Comparison of ENCODE assay signal across 8 cellular contexts in the genomic region with DNA sequence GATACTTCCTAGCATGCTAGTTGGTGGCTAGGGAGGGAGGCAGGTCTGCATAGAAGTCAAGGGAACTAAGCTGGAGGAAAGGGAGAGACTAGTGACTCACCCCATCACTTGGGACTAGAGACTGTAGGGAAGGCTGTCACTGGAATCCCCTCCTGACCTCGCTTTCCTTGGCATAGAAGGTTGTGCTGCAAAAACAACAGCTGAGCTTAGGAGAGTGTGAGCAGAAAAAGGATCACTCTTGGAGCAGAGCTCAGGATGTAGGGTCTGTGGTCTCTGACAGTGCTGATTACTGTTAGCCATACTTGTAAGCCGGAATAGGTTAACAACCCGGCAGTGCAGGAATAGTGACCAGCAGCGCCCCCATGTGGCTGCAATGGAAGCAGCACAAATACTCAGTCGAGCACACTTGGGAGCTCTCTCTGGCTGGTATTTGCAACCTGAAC.
DNase-seq lines count a peak whose midpoint lies in the region; ATAC-seq and TF ChIP-seq lines count a peak whose summit lies in the region.

No MANE protein-coding gene starts in this region.

- in situ Hi-C loops in GM13976 (cut with MboI; ENCODE audit: low sequenced_read_pairs, unreplicated experiment), result no loop called here

- CTCF ChIA-PET in MCF 10A (lab: Yijun Ruan, JAX), result interaction anchor here (0.6 to 3.5 kb wide), 13 partner anchors 11 to 226 kb away, joined by 3 to 37 read pairs (median 5); no protein-coding TSS in a partner anchor

- BruUV-seq in MCF 10A (replicated peaks; lab: Mats Ljungman, UMichigan), result no TSS peak

- no peak for TF ChIP-seq POLR2A in breast epithelium (IDR thresholded peaks at IDR 0.05)

- H3K27ac Mint-ChIP-seq in MCF 10A (ENCODE audit: low read depth, unreplicated experiment), result no peak overlapping the region

- H3K4me3 ChIP-seq in breast epithelium, result no peak overlapping the region
- H3K4me3 ChIP-seq in fibroblast of pulmonary artery (replicated peaks; ENCODE audit: low read depth, low read length), result no peak overlapping the region

- no peak for ATAC-seq in stimulated activated naive CD8-positive, alpha-beta T cell treated with anti-CD3 and anti-CD28 coated beads, Interleukin-15, Interleukin-2, amounts not matched to agents 100 U/mL and 50 U/mL, for 24 hours
- ATAC-seq in Right ventricle myocardium inferior, result no peak

- POLR2A ChIA-PET in MCF 10A (lab: Yijun Ruan, JAX), result no interaction called here

- H3K27me3 Mint-ChIP-seq in MCF 10A (ENCODE audit: insufficient read depth, unreplicated experiment), result no peaks in the 10 kb centered on the region

- no peaks in the 10 kb centered on the region for H3K9me3 Mint-ChIP-seq in MCF 10A (ENCODE audit: unreplicated experiment)

- no peaks in the 10 kb centered on the region for H3K27me3 ChIP-seq in breast epithelium

- peaks cover 1% of the 10 kb centered on the region for H3K4me1 Mint-ChIP-seq in MCF 10A (ENCODE audit: insufficient read depth, unreplicated experiment)

- peaks cover 6% of the 10 kb centered on the region for H3K36me3 Mint-ChIP-seq in MCF 10A (ENCODE audit: insufficient read depth, unreplicated experiment)

- intact Hi-C loops in MCF 10A (cut with micrococcal nuclease) (no loop called here), breast epithelium (cut with DNase I; ENCODE audit: low total_unique reads) (no loop called here), Right ventricle myocardium inferior (cut with DNase I) (no loop called here)

- DNase-seq in MCF 10A (ENCODE audit: unreplicated experiment) (peak; percentile 28), breast epithelium (ENCODE audit: low spot score in 2 of 2) (no peak), fibroblast of pulmonary artery (ENCODE audit: low read depth) (peak; percentile 9), GM13976 (ENCODE audit: low spot score) (no peak), cerebellar cortex (ENCODE audit: low spot score) (no peak), Right ventricle myocardium inferior (ENCODE audit: missing footprints) (no peak)
- DNase-seq in stimulated activated naive CD8-positive, alpha-beta T cell treated with anti-CD3 and anti-CD28 coated beads, Interleukin-15, Interleukin-2, amounts not matched to agents 100 U/mL and 50 U/mL, for 24 hours, result peak; percentile 54

- H3K36me3 ChIP-seq in breast epithelium, result no peaks in the 10 kb centered on the region

- TF ChIP-seq CTCF in MCF 10A (IDR thresholded peaks at IDR 0.05; ENCODE audit: unreplicated experiment) (peak; percentile 52), breast epithelium (IDR thresholded peaks at IDR 0.05) (no peak), VCaP (conservative IDR thresholded peaks at IDR 0.05) (peak; percentile 52), fibroblast of pulmonary artery (IDR thresholded peaks at IDR 0.05; ENCODE audit: low read length, missing control alignments) (peak; percentile 49), GM13976 (IDR thresholded peaks at IDR 0.05; ENCODE audit: borderline replicate concordance, control extremely low read depth, extremely low read depth, insufficient read depth, missing control alignments) (no peak)

- H3K4me1 ChIP-seq in breast epithelium, result no peaks in the 10 kb centered on the region

- no peaks in the 10 kb centered on the region for H3K9me3 ChIP-seq in breast epithelium

- H3K27ac ChIP-seq in breast epithelium (no peak overlapping the region), VCaP (no peak overlapping the region)

- H3K4me3 Mint-ChIP-seq in MCF 10A (ENCODE audit: unreplicated experiment), result no peak overlapping the region

Comparison
In these comparisons a context has a peak if more than half of its experiments do, and no peak if none do; other contexts are left out.
1. DNase-seq: peak in MCF 10A (single experiment), fibroblast of pulmonary artery (single experiment) and stimulated activated naive CD8-positive, alpha-beta T cell treated with anti-CD3 and anti-CD28 coated beads, Interleukin-15, Interleukin-2, amounts not matched to agents 100 U/mL and 50 U/mL, for 24 hours (single experiment); none in breast epithelium (0 of 2), GM13976 (single experiment), cerebellar cortex (single experiment) and Right ventricle myocardium inferior (single experiment).
2. CTCF ChIP-seq: peak in MCF 10A (single experiment), VCaP (single experiment) and fibroblast of pulmonary artery (single experiment); none in breast epithelium (0 of 3) and GM13976 (single experiment).